In the genomic region with DNA sequence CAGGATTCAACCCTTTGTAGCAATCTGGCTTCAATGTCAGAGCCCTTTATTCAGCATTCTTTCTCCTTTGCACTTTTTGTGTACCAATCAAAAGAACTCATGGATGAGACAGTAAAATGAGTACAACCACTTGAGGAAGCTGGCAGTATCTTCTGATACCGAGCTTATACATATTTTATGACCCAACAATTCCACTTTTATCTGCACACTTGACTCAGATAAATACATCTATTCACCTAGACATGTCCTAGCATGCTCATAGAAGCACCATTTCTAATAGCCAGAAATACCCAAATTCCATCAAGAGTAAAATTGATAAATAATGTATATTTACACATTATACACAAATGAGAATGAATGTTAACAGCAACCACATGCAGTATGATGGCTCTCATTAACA, we compare ENCODE assay signal across 27 cellular contexts.
"Had no signal": no experiment of that assay in that cellular context is flagged by ENCODE, and none has a peak within 500 bp of the region (broad histone marks: within the 10 kb centered on the region; RNA-seq: fewer than 3 reads in every experiment).

No MANE protein-coding gene starts in this region.

- H3K27ac Mint-ChIP-seq: activated CD4-positive, alpha-beta memory T cell treated with anti-CD3 and anti-CD28 coated beads, Interleukin-2, amount 10 ng/mL, durations not matched to agents 7 days and 5 days; activated CD4-positive, alpha-beta T cell treated with anti-CD3 and anti-CD28 coated beads, Interleukin-2, amount 10 ng/mL, durations not matched to agents 24 days and 14 days; activated naive CD8-positive, alpha-beta T cell; activated T-helper 2 cell treated with anti-CD3 and anti-CD28 coated beads, Interferon-gamma antibody, Interleukin-2, Interleukin-4, amounts not matched to agents 10 μg/mL and 5 μg/mL and 100 μg/mL, durations not matched to agents 14 hours and 24 hours and 36 hours; brain; mesothelial cell of epicardium; stimulated activated naive B cell treated with anti-CD40 and anti-IgM and Interleukin-4, amounts not matched to agents 10 μg/mL and 1 μg/mL and 100 μg/mL, for 72 hours; T-helper 17 cell had no signal

- H3K4me1 ChIP-seq: esophagus squamous epithelium, parathyroid adenoma, psoas muscle, stomach, thyroid gland had no signal

- H3K4me3 Mint-ChIP-seq: activated CD4-positive, alpha-beta memory T cell treated with anti-CD3 and anti-CD28 coated beads, Interleukin-2, amount 10 ng/mL, durations not matched to agents 7 days and 5 days; activated CD4-positive, alpha-beta T cell treated with anti-CD3 and anti-CD28 coated beads, Interleukin-2, amount 10 ng/mL, durations not matched to agents 24 days and 14 days; activated naive CD8-positive, alpha-beta T cell; activated T-cell treated with anti-CD3 and anti-CD28 coated beads, Interleukin-2, amount 50 U/mL, for 4 hours; brain; mesothelial cell of epicardium; stimulated activated naive B cell treated with anti-CD40 and anti-IgM and Interleukin-4, amounts not matched to agents 10 μg/mL and 1 μg/mL and 100 μg/mL, for 72 hours; T-helper 17 cell had no signal

- H3K27me3 Mint-ChIP-seq: activated CD4-positive, alpha-beta memory T cell treated with anti-CD3 and anti-CD28 coated beads, Interleukin-2, amount 10 ng/mL, durations not matched to agents 7 days and 5 days; activated CD4-positive, alpha-beta T cell treated with anti-CD3 and anti-CD28 coated beads, Interleukin-2, amount 10 ng/mL, durations not matched to agents 24 days and 14 days; activated naive CD8-positive, alpha-beta T cell; stimulated activated naive B cell treated with anti-CD40 and anti-IgM and Interleukin-4, amounts not matched to agents 10 μg/mL and 1 μg/mL and 100 μg/mL, for 72 hours; T-helper 17 cell had no signal

- H2AFZ ChIP-seq: parathyroid adenoma had no signal

- H3K27ac ChIP-seq: esophagus squamous epithelium, parathyroid adenoma, psoas muscle, thyroid gland, upper lobe of left lung, WERI-Rb-1 had no signal

- ATAC-seq: activated T-cell treated with anti-CD3 and anti-CD28 coated beads, Interleukin-2, amount 50 U/mL, for 4 hours; left ventricle myocardium superior; psoas muscle; stimulated activated naive B cell treated with anti-CD40 and anti-IgM and Interleukin-4, amounts not matched to agents 10 μg/mL and 1 μg/mL and 100 μg/mL, for 72 hours; T-helper 17 cell had no signal

- H3K9me3 ChIP-seq: esophagus squamous epithelium, psoas muscle, stomach, thyroid gland, upper lobe of left lung had no signal

- H3K4me2 ChIP-seq: smooth muscle cell had no signal

- DNase-seq: activated CD4-positive, alpha-beta memory T cell treated with anti-CD3 and anti-CD28 coated beads, Interleukin-2, amount 10 ng/mL, durations not matched to agents 7 days and 5 days; activated CD4-positive, alpha-beta T cell treated with anti-CD3 and anti-CD28 coated beads, Interleukin-2, amount 10 ng/mL, durations not matched to agents 24 days and 14 days; activated CD4-positive, CD25-positive, alpha-beta regulatory T cell treated with anti-CD3 and anti-CD28 coated beads, Interleukin-2, amount 50 U/mL, for 72 hours; activated T-cell treated with anti-CD3 and anti-CD28 coated beads, Interleukin-2, amount 50 U/mL, for 4 hours; aorta; caudate nucleus; esophagus squamous epithelium; left ventricle myocardium superior; naive B cell; nucleus accumbens; psoas muscle; stimulated activated CD4-positive, alpha-beta T cell treated with anti-CD3 and anti-CD28 coated beads, Interleukin-1b, Interleukin-23, amount 100 ng/mL, for 48 hours; stimulated activated CD4-positive, alpha-beta T cell treated with anti-CD3 and anti-CD28 coated beads, Interleukin-4, amount 100 ng/mL, for 4 hours; stimulated activated CD8-positive, alpha-beta memory T cell treated with anti-CD3 and anti-CD28 coated beads, Interleukin-4, amount 100 ng/mL, for 48 hours; stimulated activated naive B cell treated with anti-CD40 and anti-IgM and Interleukin-4, amounts not matched to agents 10 μg/mL and 1 μg/mL and 100 μg/mL, for 72 hours; stomach; T-helper 17 cell; T1000; thyroid gland; upper lobe of left lung; WERI-Rb-1 had no signal

- H3K9ac ChIP-seq: parathyroid adenoma had no signal

- H3K4me3 ChIP-seq: esophagus squamous epithelium, psoas muscle, smooth muscle cell, stomach, thyroid gland, upper lobe of left lung had no signal

- H3K79me2 ChIP-seq: parathyroid adenoma had no signal

- H3K36me3 ChIP-seq: esophagus squamous epithelium, stomach, thyroid gland, upper lobe of left lung, WERI-Rb-1 had no signal

- H3K36me3 Mint-ChIP-seq: activated naive CD8-positive, alpha-beta T cell; brain; naive B cell had no signal

- H3K27me3 ChIP-seq: esophagus squamous epithelium, stomach, thyroid gland, upper lobe of left lung had no signal
